8 cellular contexts compared by ENCODE assay signal in genomic region chr17:42773290-42774035, GRCh38. TPM values are rescaled to one million over a fixed set of nuclear protein-coding genes. Genes with fewer than 3 reads are reported as not detected.
A peak's percentile ranks its signal among the peaks of the same experiment; 100 is the strongest.
DNase-seq lines count a peak whose midpoint lies in the region; ATAC-seq and TF ChIP-seq lines count a peak whose summit lies in the region.

TSS of gene VPS25 (plus strand) at chr17:42773449. CDS start at chr17:42773476, 27 bp downstream.

- H3K4me1 ChIP-seq in ACC112 (ENCODE audit: control insufficient read depth, insufficient read depth, low read length, unreplicated experiment), result peaks cover 17% of the 10 kb centered on the region

- H3K79me2 ChIP-seq in ACC112 (ENCODE audit: control insufficient read depth, insufficient read depth, low read length, unreplicated experiment), result peaks cover 12% of the 10 kb centered on the region

- TF ChIP-seq CTCF in epithelial cell of proximal tubule (conservative IDR thresholded peaks at IDR 0.05; ENCODE audit: low read depth, low read length), result peak; percentile 24

- H3K4me3 ChIP-seq in ACC112 (ENCODE audit: low read depth, low read length), result peak within 1 kb of the TSS; percentile 92
- peak within 1 kb of the TSS; percentile 79 for H3K4me3 ChIP-seq in epithelial cell of proximal tubule (ENCODE audit: low read depth, low read length)

- H3K27ac ChIP-seq in ACC112 (ENCODE audit: low read depth, low read length), result peak within 1 kb of the TSS; percentile 81

- peak within 1 kb of the TSS; percentile 96 for H2AFZ ChIP-seq in ACC112 (ENCODE audit: low read length, unreplicated experiment)

- ATAC-seq in GM18909 (IDR thresholded peaks at IDR 0.05; ENCODE audit: poor library complexity, unreplicated experiment), result peak; percentile 57

- no peaks in the 10 kb centered on the region for H3K36me3 ChIP-seq in ACC112 (ENCODE audit: insufficient read depth, low read length)

- H3K27me3 ChIP-seq in ACC112 (ENCODE audit: insufficient read depth, low read length), result no peaks in the 10 kb centered on the region

- peak; percentile 74 for DNase-seq in HuH-7.5 (ENCODE audit: low spot score)
- peak; percentile 58 for DNase-seq in OCI-M2 (lab: John Stamatoyannopoulos, UW; ENCODE audit: unreplicated experiment)
- peak; percentile 73 for DNase-seq in activated T-cell treated with anti-CD3 and anti-CD28 coated beads for 24 hours (ENCODE audit: low read depth)
- no peak for DNase-seq in epithelial cell of proximal tubule (ENCODE audit: low read depth)
- peak; percentile 81 for DNase-seq in mucosa of gallbladder (ENCODE audit: low spot score)
- DNase-seq in stimulated activated CD8-positive, alpha-beta memory T cell treated with anti-CD3 and anti-CD28 coated beads, Interleukin-4, amount 100 ng/mL, for 24 hours (ENCODE audit: low read depth), result peak; percentile 66

RNA-seq across cellular contexts. Expression of gene VPS25, which starts in this region (rescaled TPM):
- total RNA-seq in epithelial cell of proximal tubule (90.1 and 136 TPM in 2 replicates), mucosa of gallbladder (57.1 TPM)
